9 cellular contexts compared by ENCODE assay signal in the genomic region with DNA sequence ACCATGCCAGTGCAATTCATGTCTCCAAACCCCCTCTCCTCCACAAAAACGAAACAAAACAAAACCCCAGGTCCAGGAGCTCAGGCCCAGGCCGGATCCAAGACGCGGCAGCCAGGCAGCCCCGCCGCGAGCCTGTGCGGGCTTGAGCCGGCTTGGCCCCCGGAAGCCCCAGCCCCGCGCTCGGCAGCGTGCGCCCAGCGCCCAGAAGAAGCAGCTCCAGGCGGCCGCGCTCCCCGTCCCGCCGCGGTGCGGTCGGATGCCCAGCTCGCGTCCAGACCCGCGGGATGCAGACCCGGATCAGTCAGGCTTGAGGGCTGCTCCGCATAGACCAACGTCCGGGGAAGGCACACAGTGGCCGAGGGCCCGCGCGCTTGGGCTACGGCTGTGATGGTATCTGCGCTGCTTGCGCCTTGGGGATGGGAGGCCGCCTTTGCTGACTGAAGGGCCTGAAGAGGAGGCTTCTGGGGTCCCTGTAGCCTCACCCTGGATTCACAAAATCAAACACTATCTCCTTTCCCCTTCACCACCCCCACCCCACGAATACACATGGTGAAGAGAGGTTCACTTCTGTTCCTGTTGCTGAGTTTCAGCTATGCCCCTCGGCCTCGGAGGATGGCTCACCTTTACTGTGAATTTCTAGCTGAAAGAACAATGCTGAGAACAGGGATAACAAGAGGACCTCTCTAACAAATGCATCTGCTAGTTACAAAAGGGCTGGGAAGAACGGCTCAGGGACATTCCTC.
DNase-seq lines count a peak whose midpoint lies in the region; ATAC-seq and TF ChIP-seq lines count a peak whose summit lies in the region.
"Had no signal": no experiment of that assay in that cellular context is flagged by ENCODE, and none has a peak within 500 bp of the region (broad histone marks: within the 10 kb centered on the region; RNA-seq: fewer than 3 reads in every experiment).

No MANE protein-coding gene starts in this region.

- H3K9me3 ChIP-seq in suprapubic skin = no peaks in the 10 kb centered on the region

- POLR2A ChIA-PET in MCF 10A (lab: Yijun Ruan, JAX) = interaction anchor here (0.9 kb wide), 1 partner anchor 450 kb away, joined by 3 read pairs; no protein-coding TSS in a partner anchor

- H3K36me3 Mint-ChIP-seq in MCF 10A (ENCODE audit: insufficient read depth, unreplicated experiment) = no peaks in the 10 kb centered on the region
- no peaks in the 10 kb centered on the region for H3K36me3 Mint-ChIP-seq in activated T-cell treated with anti-CD3 and anti-CD28 coated beads, Interleukin-2, amount 50 U/mL, for 4 hours (ENCODE audit: insufficient read depth)
- H3K36me3 Mint-ChIP-seq in stimulated activated memory B cell treated with anti-CD40 and anti-IgM and Interleukin-4, amounts not matched to agents 10 μg/mL and 1 μg/mL and 100 μg/mL, for 72 hours = no peaks in the 10 kb centered on the region

- H3K27me3 ChIP-seq in suprapubic skin = peaks cover 100% of the 10 kb centered on the region

- DNase-seq in KBM-7 (peak; percentile 28), MCF 10A (ENCODE audit: unreplicated experiment) (peak; percentile 36), left colon (peak in 1 of 2 donors; percentile 48), suprapubic skin (ENCODE audit: low spot score in 2 of 2) (no peak), KG1 (lab: John Stamatoyannopoulos, UW) (no peak)
- no peak for DNase-seq in activated T-cell treated with anti-CD3 and anti-CD28 coated beads, Interleukin-2, amount 50 U/mL, for 4 hours
- DNase-seq: activated CD4-positive, CD25-positive, alpha-beta regulatory T cell treated with anti-CD3 and anti-CD28 coated beads, Interleukin-2, amount 50 U/mL, for 72 hours; stimulated activated CD4-positive, alpha-beta T cell treated with anti-CD3 and anti-CD28 coated beads, Interleukin-2, amount 100 ng/mL, for 48 hours had no signal

- no peak overlapping the region for H3K27ac Mint-ChIP-seq in MCF 10A (ENCODE audit: low read depth, unreplicated experiment)
- no peak overlapping the region for H3K27ac Mint-ChIP-seq in stimulated activated memory B cell treated with anti-CD40 and anti-IgM and Interleukin-4, amounts not matched to agents 10 μg/mL and 1 μg/mL and 100 μg/mL, for 72 hours

- peaks cover 8% of the 10 kb centered on the region for H3K4me1 Mint-ChIP-seq in MCF 10A (ENCODE audit: insufficient read depth, unreplicated experiment)
- peaks cover 43% of the 10 kb centered on the region for H3K4me1 Mint-ChIP-seq in activated T-cell treated with anti-CD3 and anti-CD28 coated beads, Interleukin-2, amount 50 U/mL, for 4 hours (ENCODE audit: low read depth)
- peaks cover 67% of the 10 kb centered on the region for H3K4me1 Mint-ChIP-seq in stimulated activated memory B cell treated with anti-CD40 and anti-IgM and Interleukin-4, amounts not matched to agents 10 μg/mL and 1 μg/mL and 100 μg/mL, for 72 hours

- WGBS in suprapubic skin = 4% methylated on average over 17 of the region's 45 CpGs

- no peak for TF ChIP-seq POLR2A in suprapubic skin (IDR thresholded peaks at IDR 0.05)

- intact Hi-C loops in MCF 10A (cut with micrococcal nuclease) = no loop called here
- intact Hi-C loops in left colon (cut with DNase I, micrococcal nuclease) = no loop called here

- H3K27me3 Mint-ChIP-seq in MCF 10A (ENCODE audit: insufficient read depth, unreplicated experiment) = peaks cover 86% of the 10 kb centered on the region
- peaks cover 86% of the 10 kb centered on the region for H3K27me3 Mint-ChIP-seq in activated T-cell treated with anti-CD3 and anti-CD28 coated beads, Interleukin-2, amount 50 U/mL, for 4 hours (ENCODE audit: low read depth)
- H3K27me3 Mint-ChIP-seq in stimulated activated memory B cell treated with anti-CD40 and anti-IgM and Interleukin-4, amounts not matched to agents 10 μg/mL and 1 μg/mL and 100 μg/mL, for 72 hours = peaks cover 99% of the 10 kb centered on the region

- no TSS peak for BruUV-seq in MCF 10A (replicated peaks; lab: Mats Ljungman, UMichigan)

- H3K9me3 Mint-ChIP-seq in MCF 10A (ENCODE audit: unreplicated experiment) = no peaks in the 10 kb centered on the region
- H3K9me3 Mint-ChIP-seq in activated T-cell treated with anti-CD3 and anti-CD28 coated beads, Interleukin-2, amount 50 U/mL, for 4 hours = no peaks in the 10 kb centered on the region
- H3K9me3 Mint-ChIP-seq in stimulated activated memory B cell treated with anti-CD40 and anti-IgM and Interleukin-4, amounts not matched to agents 10 μg/mL and 1 μg/mL and 100 μg/mL, for 72 hours = no peaks in the 10 kb centered on the region

- H3K4me1 ChIP-seq in suprapubic skin = peaks cover 59% of the 10 kb centered on the region

- CTCF ChIA-PET in MCF 10A (lab: Yijun Ruan, JAX) = interaction anchor here (0.6 to 3.7 kb wide), 16 partner anchors 13 to 1052 kb away, joined by 3 to 18 read pairs (median 3); no protein-coding TSS in a partner anchor

- peak; percentile 66 for ATAC-seq in left colon
- ATAC-seq in activated T-cell treated with anti-CD3 and anti-CD28 coated beads, Interleukin-2, amount 50 U/mL, for 4 hours = no peak
- no peak for ATAC-seq in stimulated activated memory B cell treated with anti-CD40 and anti-IgM and Interleukin-4, amounts not matched to agents 10 μg/mL and 1 μg/mL and 100 μg/mL, for 72 hours

- no peak for TF ChIP-seq CTCF in MCF 10A (IDR thresholded peaks at IDR 0.05; ENCODE audit: unreplicated experiment)
- TF ChIP-seq CTCF in suprapubic skin (IDR thresholded peaks at IDR 0.05) = no peak

- peak overlapping the region; percentile 47 for H3K4me3 Mint-ChIP-seq in MCF 10A (ENCODE audit: unreplicated experiment)
- no peak overlapping the region for H3K4me3 Mint-ChIP-seq in activated T-cell treated with anti-CD3 and anti-CD28 coated beads, Interleukin-2, amount 50 U/mL, for 4 hours
- no peak overlapping the region for H3K4me3 Mint-ChIP-seq in stimulated activated memory B cell treated with anti-CD40 and anti-IgM and Interleukin-4, amounts not matched to agents 10 μg/mL and 1 μg/mL and 100 μg/mL, for 72 hours

- H3K4me3 ChIP-seq in suprapubic skin = peak overlapping the region; percentile 34

- H3K36me3 ChIP-seq in suprapubic skin = no peaks in the 10 kb centered on the region

- in situ Hi-C loops in KBM-7 (cut with MboI; ENCODE audit: low pct_unique_long_range_greater_than_20kb, low sequenced_read_pairs) = loop anchor here (25.0 kb wide), 1 partner anchor 384 kb away; no protein-coding TSS in a partner anchor

- H3K27ac ChIP-seq in suprapubic skin = no peak overlapping the region

- no peak for TF ChIP-seq EP300 in suprapubic skin (IDR thresholded peaks at IDR 0.05)

Comparison
In these comparisons a context has a peak if more than half of its experiments do, and no peak if none do; other contexts are left out.
1. DNase-seq: peak in KBM-7 (single experiment) and MCF 10A (single experiment); none in suprapubic skin (0 of 2), activated T-cell treated with anti-CD3 and anti-CD28 coated beads, Interleukin-2, amount 50 U/mL, for 4 hours (single experiment) and KG1 (single experiment).